In genomic region chr4:40991908-40992307, GRCh38 we compare ENCODE assay signal across 11 cellular contexts.
DNase-seq lines count a peak whose midpoint lies in the region; ATAC-seq, FAIRE-seq and TF ChIP-seq lines count a peak whose summit lies in the region.
"Had no signal": no experiment of that assay in that cellular context is flagged by ENCODE, and none has a peak within 500 bp of the region (broad histone marks: within the 10 kb centered on the region; RNA-seq: fewer than 3 reads in every experiment).

No MANE protein-coding gene starts in this region.

- H3K4me1 ChIP-seq in thyroid gland: peaks cover 45 to 68% of the 10 kb centered on the region in 2 donors

- no peak overlapping the region for H3K4me3 ChIP-seq in thyroid gland (replicated peaks in 1 of 3)
- H3K4me3 ChIP-seq: thoracic aorta had no signal

- no peak for TF ChIP-seq POLR2A in thyroid gland (IDR thresholded peaks at IDR 0.05)

- no peak for FAIRE-seq in RCC 7860 (lab: Jason Lieb, UNC)
- FAIRE-seq: A204.1 had no signal

- ATAC-seq in HG02678 (IDR thresholded peaks at IDR 0.05; ENCODE audit: unreplicated experiment): peak; percentile 61
- ATAC-seq in HG03575 (IDR thresholded peaks at IDR 0.05; ENCODE audit: extremely low read depth, insufficient number of reproducible peaks, low FRiP score, unreplicated experiment): peak; percentile 61

- DNase-seq in NCI-H2227 (lab: John Stamatoyannopoulos, UW; ENCODE audit: unreplicated experiment) (peak; percentile 12), NCI-H2227 treated with DMSO at 0.1 percent for 48 hours (lab: John Stamatoyannopoulos, UW) (no peak), thyroid gland (no peak), RCC 7860 (ENCODE audit: low spot score) (no peak), NOMO-1 treated with DMSO at 0.1 percent for 48 hours (lab: John Stamatoyannopoulos, UW; ENCODE audit: unreplicated experiment) (no peak), anterior cingulate cortex (lab: John Stamatoyannopoulos, UW) (no peak)
- DNase-seq: stimulated activated CD4-positive, alpha-beta T cell treated with anti-CD3 and anti-CD28 coated beads, Interleukin-12 subunit alpha, Interleukin-12 subunit beta, amount 100 ng/mL, for 4 hours had no signal

- peak overlapping the region in 2 of 3 donors; percentile 57 to 72 for H3K27ac ChIP-seq in thyroid gland

- 82 to 88% methylated on average over 3 of the region's 3 CpGs for WGBS in thyroid gland, 2 donors

- H3K9me3 ChIP-seq in thyroid gland: no peaks in the 10 kb centered on the region
- H3K9me3 ChIP-seq: thoracic aorta had no signal

- no peaks in the 10 kb centered on the region for H3K27me3 ChIP-seq in thyroid gland

- intact Hi-C loops in thyroid gland (cut with DNase I): no loop called here

- TF ChIP-seq CTCF in thyroid gland (IDR thresholded peaks at IDR 0.05): no peak

- no peaks in the 10 kb centered on the region for H3K36me3 ChIP-seq in thyroid gland
- H3K36me3 ChIP-seq: thoracic aorta had no signal
